In genomic region chr15:99435138-99435695, GRCh38 we compare ENCODE assay signal across 11 cellular contexts.
DNase-seq lines count a peak whose midpoint lies in the region; ATAC-seq lines count a peak whose summit lies in the region.
"Had no signal": no experiment of that assay in that cellular context is flagged by ENCODE, and none has a peak within 500 bp of the region (broad histone marks: within the 10 kb centered on the region; RNA-seq: fewer than 3 reads in every experiment).

No MANE protein-coding gene starts in this region.

- no peaks in the 10 kb centered on the region for H3K36me3 Mint-ChIP-seq in dendritic cell treated with granulocyte-macrophage colony-stimulating factor and Interleukin-4, amounts not matched to agents 40 ng/mL and 50 ng/mL, for 4 days (ENCODE audit: low read depth)
- H3K36me3 Mint-ChIP-seq: activated naive CD4-positive, alpha-beta T cell treated with anti-CD3 and anti-CD28 coated beads, Interleukin-2, amount 50 U/mL, for 72 hours had no signal

- peaks cover 8 to 17% of the 10 kb centered on the region in 2 donors for H3K4me1 ChIP-seq in neuronal stem cell (ENCODE audit: control insufficient read depth in 2 of 2, insufficient read depth in 1 of 2, low read depth in 1 of 2, low read length in 2 of 2)

- no peak overlapping the region for H2BK120ac ChIP-seq in neuronal stem cell (ENCODE audit: low read depth, low read length)

- H4K8ac ChIP-seq in neuronal stem cell (ENCODE audit: low read depth, low read length): no peak overlapping the region

- no peak overlapping the region for H3K4me2 ChIP-seq in neuronal stem cell (ENCODE audit: insufficient read depth, low read length, poor library complexity, severe bottlenecking)

- H3K27ac Mint-ChIP-seq in dendritic cell treated with granulocyte-macrophage colony-stimulating factor and Interleukin-4, amounts not matched to agents 40 ng/mL and 50 ng/mL, for 4 days: peak overlapping the region; percentile 82
- H3K27ac Mint-ChIP-seq: activated naive CD4-positive, alpha-beta T cell treated with anti-CD3 and anti-CD28 coated beads, Interleukin-2, amount 50 U/mL, for 72 hours had no signal

- H2AFZ ChIP-seq in neuronal stem cell (ENCODE audit: low read length): no peak overlapping the region

- H3K4me1 Mint-ChIP-seq in dendritic cell treated with granulocyte-macrophage colony-stimulating factor and Interleukin-4, amounts not matched to agents 40 ng/mL and 50 ng/mL, for 4 days (ENCODE audit: low read depth): peaks cover 57% of the 10 kb centered on the region

- no peak overlapping the region for H3K4me3 ChIP-seq in neuronal stem cell (ENCODE audit: low read length in 2 of 2)

- H4K91ac ChIP-seq in neuronal stem cell (ENCODE audit: low read depth, low read length, poor library complexity): no peak overlapping the region

- H3K9me3 Mint-ChIP-seq in dendritic cell treated with granulocyte-macrophage colony-stimulating factor and Interleukin-4, amounts not matched to agents 40 ng/mL and 50 ng/mL, for 4 days: no peaks in the 10 kb centered on the region
- H3K9me3 Mint-ChIP-seq: activated naive CD4-positive, alpha-beta T cell treated with anti-CD3 and anti-CD28 coated beads, Interleukin-2, amount 50 U/mL, for 72 hours had no signal

- no peaks in the 10 kb centered on the region for H3K36me3 ChIP-seq in neuronal stem cell (replicated peaks in 1 of 2; ENCODE audit: control insufficient read depth in 2 of 2, insufficient read depth in 2 of 2, low read length in 2 of 2)

- H2BK5ac ChIP-seq in neuronal stem cell (ENCODE audit: low read length): peak overlapping the region; percentile 30

- H3K79me1 ChIP-seq in neuronal stem cell (ENCODE audit: low read depth, low read length): peaks cover 2% of the 10 kb centered on the region

- no peak overlapping the region for H2BK15ac ChIP-seq in neuronal stem cell (ENCODE audit: low read length)

- peak overlapping the region; percentile 93 for H2AK5ac ChIP-seq in neuronal stem cell (ENCODE audit: low read depth, low read length)

- no peaks in the 10 kb centered on the region for H3K9me3 ChIP-seq in neuronal stem cell (replicated peaks in 1 of 2; ENCODE audit: control insufficient read depth in 2 of 2, insufficient read depth in 1 of 2, low read depth in 1 of 2, low read length in 2 of 2)

- WGBS in neuronal stem cell (ENCODE audit: extremely low coverage in 2 of 2, insufficient read length in 2 of 2, insufficient replicate concordance in 1 of 2), 2 donors: no CpG with 5 or more reads among the region's 18 CpGs

- H3K4ac ChIP-seq in neuronal stem cell (ENCODE audit: low read length): no peak overlapping the region

- H3K27ac ChIP-seq in neuronal stem cell (replicated peaks; ENCODE audit: low read length): no peak overlapping the region

- peak; percentile 22 for DNase-seq in DMS79 (lab: John Stamatoyannopoulos, UW)
- DNase-seq in NCI-H2081 treated with DMSO at 0.1 percent for 48 hours (lab: John Stamatoyannopoulos, UW): peak; percentile 66
- DNase-seq in neuronal stem cell (ENCODE audit: low spot score): no peak
- no peak for DNase-seq in NK-92 treated with Interleukin-12 subunit alpha and Interleukin-12 subunit beta, amount 100 ng/mL, for 24 hours (lab: John Stamatoyannopoulos, UW)
- no peak for DNase-seq in foreskin melanocyte
- DNase-seq in activated CD4-positive, alpha-beta T cell treated with anti-CD3 and anti-CD28 coated beads, Interleukin-2, amount 50 U/mL, for 4 hours: no peak
- DNase-seq: hypothalamus; stimulated activated CD4-positive, alpha-beta T cell treated with anti-CD3 and anti-CD28 coated beads, Interleukin-15, amount 100 ng/mL, for 24 hours had no signal

- H3K23ac ChIP-seq in neuronal stem cell (ENCODE audit: low read depth, low read length, poor library complexity): no peak overlapping the region

- peak overlapping the region; percentile 4 for H3K18ac ChIP-seq in neuronal stem cell (ENCODE audit: low read length)

- peaks cover 40% of the 10 kb centered on the region for H3K27me3 Mint-ChIP-seq in dendritic cell treated with granulocyte-macrophage colony-stimulating factor and Interleukin-4, amounts not matched to agents 40 ng/mL and 50 ng/mL, for 4 days

- H3K27me3 ChIP-seq in neuronal stem cell (ENCODE audit: control insufficient read depth in 3 of 3, insufficient read depth in 3 of 3, low read depth in 1 of 3, low read length in 3 of 3): peaks cover 0 to 2% (median 0%) of the 10 kb centered on the region in 3 experiments

- intact Hi-C loops in dendritic cell treated with granulocyte-macrophage colony-stimulating factor and Interleukin-4, amounts not matched to agents 40 ng/mL and 50 ng/mL, for 4 days (cut with micrococcal nuclease): no loop called here

- H3K4me3 Mint-ChIP-seq in dendritic cell treated with granulocyte-macrophage colony-stimulating factor and Interleukin-4, amounts not matched to agents 40 ng/mL and 50 ng/mL, for 4 days: no peak overlapping the region

- ATAC-seq in GM21619 (IDR thresholded peaks at IDR 0.05; ENCODE audit: unreplicated experiment): no peak
- ATAC-seq: activated naive CD4-positive, alpha-beta T cell treated with anti-CD3 and anti-CD28 coated beads, Interleukin-2, amount 50 U/mL, for 72 hours had no signal

- H2BK12ac ChIP-seq in neuronal stem cell (ENCODE audit: low read length): no peak overlapping the region

- H3K9ac ChIP-seq in neuronal stem cell (ENCODE audit: low read depth, low read length, poor library complexity): peak overlapping the region; percentile 51

- H3K14ac ChIP-seq in neuronal stem cell (ENCODE audit: low read length): no peak overlapping the region

Comparison
In these comparisons a context has a peak if more than half of its experiments do, and no peak if none do; other contexts are left out.
1. DNase-seq: peak in DMS79 (single experiment) and NCI-H2081 treated with DMSO at 0.1 percent for 48 hours (single experiment); none in neuronal stem cell (single experiment), NK-92 treated with Interleukin-12 subunit alpha and Interleukin-12 subunit beta, amount 100 ng/mL, for 24 hours (single experiment), foreskin melanocyte (single experiment) and activated CD4-positive, alpha-beta T cell treated with anti-CD3 and anti-CD28 coated beads, Interleukin-2, amount 50 U/mL, for 4 hours (0 of 2).